25 cellular contexts compared by ENCODE assay signal in genomic region chr11:87185228-87185627, GRCh38.
"Had no signal": no experiment of that assay in that cellular context is flagged by ENCODE, and none has a peak within 500 bp of the region (broad histone marks: within the 10 kb centered on the region; RNA-seq: fewer than 3 reads in every experiment).

No MANE protein-coding gene starts in this region.

- H3K27me3 Mint-ChIP-seq: IgD-negative memory B cell had no signal

- DNase-seq: Kasumi-1, MM.1S, NCI-H1092 treated with DMSO at 0.1 percent for 48 hours, NCI-H1436, NCI-H187, NCI-H2029, NCI-H2081 treated with DMSO at 0.1 percent for 48 hours, NCI-H2171, NCI-H226, NCI-H446, NCI-H510A, NCI-H524 treated with DMSO at 0.1 percent for 48 hours, NCI-H69, NCI-H774, Right ventricle myocardium superior, RPMI8226, SIG-M5, SK-N-SH had no signal

- H3K4me2 ChIP-seq: KMS-11, SK-N-SH had no signal

- H3K4me3 ChIP-seq: K562, SJSA1 had no signal

- H3K27ac Mint-ChIP-seq: IgD-negative memory B cell had no signal

- H3K36me3 ChIP-seq: SJSA1 had no signal

- H3K27me3 ChIP-seq: SJSA1 had no signal

- H3K9me3 ChIP-seq: SJSA1, SK-N-SH had no signal

- H3K9ac ChIP-seq: KMS-11, SK-N-SH had no signal

- H3K4me1 ChIP-seq: SJSA1 had no signal

- FAIRE-seq: HTR-8/SVneo, K562, RCC 7860 had no signal

- ATAC-seq: K562 had no signal

- H3K9me3 Mint-ChIP-seq: IgD-negative memory B cell had no signal

- H3K27ac ChIP-seq: HL-60, KMS-11, SJSA1 had no signal

- H3K4me1 Mint-ChIP-seq: IgD-negative memory B cell had no signal

- H3K4me3 Mint-ChIP-seq: IgD-negative memory B cell had no signal
